8 cellular contexts compared by ENCODE assay signal in the genomic region with DNA sequence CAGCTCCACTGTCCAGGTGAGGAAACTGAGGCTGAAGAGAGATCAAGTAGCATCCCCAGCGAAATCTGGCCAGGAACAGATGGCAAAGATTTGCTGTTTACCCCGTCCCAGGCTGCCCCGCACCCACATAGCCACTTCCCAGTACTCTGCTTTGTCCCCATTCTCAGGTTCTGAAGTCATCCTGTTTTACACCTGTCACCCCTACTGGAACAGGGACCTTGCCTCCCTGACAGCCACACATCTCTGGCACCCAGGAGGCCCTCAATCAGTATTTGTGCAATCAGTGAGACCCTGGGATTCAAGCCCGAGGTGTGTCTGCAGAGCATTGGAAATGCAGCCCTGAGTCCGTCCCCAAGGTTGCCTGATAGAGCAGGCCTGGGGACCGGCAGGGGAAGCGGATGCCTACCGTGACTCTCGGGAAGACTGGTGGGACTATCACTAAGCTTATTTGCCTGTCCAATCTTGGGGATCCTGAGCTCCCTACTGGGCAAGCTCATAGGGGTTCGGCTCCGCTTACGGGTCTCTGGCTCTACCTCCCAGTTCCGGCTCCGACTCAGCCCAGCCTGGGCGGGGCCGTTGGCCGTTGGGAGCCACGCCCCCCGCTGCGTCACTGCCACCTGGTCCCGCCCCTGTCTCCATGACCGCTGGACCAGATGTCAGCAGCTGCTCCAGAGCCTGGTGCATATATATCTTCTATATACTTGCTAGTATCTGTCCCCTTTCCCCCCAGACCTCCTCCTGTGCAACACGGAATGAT. TPM values are rescaled to one million over a fixed set of nuclear protein-coding genes. Genes with fewer than 3 reads are reported as not detected.
A peak's percentile ranks its signal among the peaks of the same experiment; 100 is the strongest.
DNase-seq lines count a peak whose midpoint lies in the region; ATAC-seq and TF ChIP-seq lines count a peak whose summit lies in the region.

No MANE protein-coding gene starts in this region.

- ATAC-seq in HG03045 (IDR thresholded peaks at IDR 0.05; ENCODE audit: unreplicated experiment) = peak; percentile 67

- H3K27me3 ChIP-seq in mononuclear cell (ENCODE audit: insufficient read depth, low read length) = no peaks in the 10 kb centered on the region

- peak; percentile 24 for DNase-seq in NCI-H1436 (lab: John Stamatoyannopoulos, UW)
- DNase-seq in NCI-H1436 treated with DMSO at 0.1 percent for 48 hours (lab: John Stamatoyannopoulos, UW) = no peak
- peak; percentile 15 for DNase-seq in NOMO-1 treated with dmso at 0.1 percent for 144 hours (lab: John Stamatoyannopoulos, UW; ENCODE audit: unreplicated experiment)
- DNase-seq in activated T-cell treated with anti-CD3 and anti-CD28 coated beads for 4 hours = peak; percentile 73
- no peak for DNase-seq in epithelial cell of proximal tubule (ENCODE audit: low read depth)
- peak; percentile 49 to 65 for DNase-seq in stimulated activated CD8-positive, alpha-beta memory T cell treated with anti-CD3 and anti-CD28 coated beads, Interleukin-2, amount 100 ng/mL, for 1 hour (ENCODE audit: low read depth in 2 of 2)

- no peak for TF ChIP-seq CTCF in epithelial cell of proximal tubule (conservative IDR thresholded peaks at IDR 0.05; ENCODE audit: low read depth, low read length)

- H3K4me1 ChIP-seq in mononuclear cell (ENCODE audit: insufficient read depth, low read length) = peaks cover 31% of the 10 kb centered on the region

- peak overlapping the region; percentile 47 for H3K4me3 ChIP-seq in epithelial cell of proximal tubule (ENCODE audit: low read depth, low read length)
- peak overlapping the region; percentile 22 for H3K4me3 ChIP-seq in mononuclear cell (ENCODE audit: low read length)

- no peaks in the 10 kb centered on the region for H3K9me3 ChIP-seq in mononuclear cell (ENCODE audit: low read depth, low read length)

RNA-seq across cellular contexts. Expression of a gene that starts 17.5 kb away (rescaled TPM):
- 25.9 and 40.7 TPM in 2 replicates for total RNA-seq in epithelial cell of proximal tubule
- total RNA-seq in mononuclear cell = 15.7 TPM

RNA-seq across cellular contexts. Expression of a gene that starts 22.1 kb away (rescaled TPM):
- total RNA-seq in epithelial cell of proximal tubule (32.1 and 51.0 TPM in 2 replicates), mononuclear cell (77.1 TPM)

RNA-seq across cellular contexts. Expression of a gene that starts 56.6 kb away (rescaled TPM):
- total RNA-seq in epithelial cell of proximal tubule (1.3 and 2.4 TPM in 2 replicates), mononuclear cell (3.9 TPM)

Comparison
In these comparisons a context has a peak if more than half of its experiments do, and no peak if none do; other contexts are left out.
1. DNase-seq: peak in NCI-H1436 (single experiment), NOMO-1 treated with dmso at 0.1 percent for 144 hours (single experiment), activated T-cell treated with anti-CD3 and anti-CD28 coated beads for 4 hours (single experiment) and stimulated activated CD8-positive, alpha-beta memory T cell treated with anti-CD3 and anti-CD28 coated beads, Interleukin-2, amount 100 ng/mL, for 1 hour (2 of 2); none in NCI-H1436 treated with DMSO at 0.1 percent for 48 hours (single experiment) and epithelial cell of proximal tubule (single experiment).